Comparison of ENCODE assay signal across 18 cellular contexts in genomic region chr2:69556008-69556407, GRCh38.
DNase-seq lines count a peak whose midpoint lies in the region; ATAC-seq and TF ChIP-seq lines count a peak whose summit lies in the region.
"Had no signal": no experiment of that assay in that cellular context is flagged by ENCODE, and none has a peak within 500 bp of the region (broad histone marks: within the 10 kb centered on the region; RNA-seq: fewer than 3 reads in every experiment).

No MANE protein-coding gene starts in this region.

- H3K79me2 ChIP-seq in PC-3 (ENCODE audit: low read length) = peaks cover 32% of the 10 kb centered on the region; the same call in 1 of the 2 replicates

- no peak overlapping the region for H3K4me2 ChIP-seq in PC-3 (ENCODE audit: low read length)

- no peaks in the 10 kb centered on the region for H3K27me3 Mint-ChIP-seq in activated naive CD4-positive, alpha-beta T cell treated with anti-CD3 and anti-CD28 coated beads for 36 hours (ENCODE audit: low read depth)
- H3K27me3 Mint-ChIP-seq in T-helper 17 cell = no peaks in the 10 kb centered on the region
- H3K27me3 Mint-ChIP-seq in dendritic cell treated with granulocyte-macrophage colony-stimulating factor and Interleukin-4, amounts not matched to agents 40 ng/mL and 50 ng/mL, for 4 days = no peaks in the 10 kb centered on the region
- H3K27me3 Mint-ChIP-seq in stimulated activated naive CD8-positive, alpha-beta T cell treated with anti-CD3 and anti-CD28 coated beads, Interleukin-15, Interleukin-2, amounts not matched to agents 100 ng/mL and 50 ng/mL, for 24 hours = no peaks in the 10 kb centered on the region

- no peak for DNase-seq in activated naive CD4-positive, alpha-beta T cell treated with anti-CD3 and anti-CD28 coated beads for 36 hours
- no peak for DNase-seq in activated naive CD4-positive, alpha-beta T cell (lab: John Stamatoyannopoulos, UW)
- no peak for DNase-seq in T-helper 17 cell
- no peak for DNase-seq in NCI-H1436 treated with DMSO at 0.1 percent for 48 hours (lab: John Stamatoyannopoulos, UW)
- DNase-seq in PC-3 = no peak
- DNase-seq in activated gamma-delta T cell (lab: John Stamatoyannopoulos, UW) = no peak
- DNase-seq: ACHN, BE2C, Caco-2, H7, Kasumi-1, NCI-H1417, NCI-H2029, NCI-H2171 treated with DMSO at 0.1 percent for 48 hours, Peyer's patch, SHP77 had no signal

- no peak overlapping the region for H2AFZ ChIP-seq in PC-3 (ENCODE audit: low read length)

- POLR2A ChIA-PET in PC-3 (lab: Charles Lee; ENCODE audit: unreplicated experiment) = no interaction called here

- H3K4me3 Mint-ChIP-seq in activated naive CD4-positive, alpha-beta T cell treated with anti-CD3 and anti-CD28 coated beads for 36 hours = no peak overlapping the region
- H3K4me3 Mint-ChIP-seq in T-helper 17 cell = no peak overlapping the region
- no peak overlapping the region for H3K4me3 Mint-ChIP-seq in dendritic cell treated with granulocyte-macrophage colony-stimulating factor and Interleukin-4, amounts not matched to agents 40 ng/mL and 50 ng/mL, for 4 days
- no peak overlapping the region for H3K4me3 Mint-ChIP-seq in stimulated activated naive CD8-positive, alpha-beta T cell treated with anti-CD3 and anti-CD28 coated beads, Interleukin-15, Interleukin-2, amounts not matched to agents 100 ng/mL and 50 ng/mL, for 24 hours

- H3K9me3 ChIP-seq in T-helper 17 cell (ENCODE audit: control insufficient read depth, low read length, poor library complexity, severe bottlenecking) (no peaks in the 10 kb centered on the region), PC-3 (ENCODE audit: low read length) (no peaks in the 10 kb centered on the region)
- H3K9me3 ChIP-seq: BE2C, Caco-2, Peyer's patch had no signal

- CTCF ChIA-PET in activated naive CD4-positive, alpha-beta T cell treated with anti-CD3 and anti-CD28 coated beads for 36 hours (lab: Charles Lee) = interaction anchor here (1.0 to 2.0 kb wide), 2 partner anchors 10 to 157 kb away, joined by 3 to 17 read pairs; no protein-coding TSS in a partner anchor
- CTCF ChIA-PET in PC-3 (lab: Charles Lee) = no interaction called here

- H3K27me3 ChIP-seq in PC-3 (ENCODE audit: low read length) = no peaks in the 10 kb centered on the region
- H3K27me3 ChIP-seq: BE2C, Peyer's patch had no signal

- H3K9me3 Mint-ChIP-seq in activated naive CD4-positive, alpha-beta T cell treated with anti-CD3 and anti-CD28 coated beads for 36 hours = no peaks in the 10 kb centered on the region
- no peaks in the 10 kb centered on the region for H3K9me3 Mint-ChIP-seq in dendritic cell treated with granulocyte-macrophage colony-stimulating factor and Interleukin-4, amounts not matched to agents 40 ng/mL and 50 ng/mL, for 4 days
- H3K9me3 Mint-ChIP-seq in stimulated activated naive CD8-positive, alpha-beta T cell treated with anti-CD3 and anti-CD28 coated beads, Interleukin-15, Interleukin-2, amounts not matched to agents 100 ng/mL and 50 ng/mL, for 24 hours = no peaks in the 10 kb centered on the region

- peak overlapping the region; percentile 57 for H3K27ac Mint-ChIP-seq in activated naive CD4-positive, alpha-beta T cell treated with anti-CD3 and anti-CD28 coated beads for 36 hours
- H3K27ac Mint-ChIP-seq in T-helper 17 cell = peak overlapping the region; percentile 62
- H3K27ac Mint-ChIP-seq in dendritic cell treated with granulocyte-macrophage colony-stimulating factor and Interleukin-4, amounts not matched to agents 40 ng/mL and 50 ng/mL, for 4 days = peak overlapping the region; percentile 9
- peak overlapping the region; percentile 46 for H3K27ac Mint-ChIP-seq in stimulated activated naive CD8-positive, alpha-beta T cell treated with anti-CD3 and anti-CD28 coated beads, Interleukin-15, Interleukin-2, amounts not matched to agents 100 ng/mL and 50 ng/mL, for 24 hours

- TF ChIP-seq CTCF in PC-3 (conservative IDR thresholded peaks at IDR 0.05; ENCODE audit: low read depth, low read length) = no peak

- H3K4me3 ChIP-seq in PC-3 (ENCODE audit: low read length) = no peak overlapping the region
- H3K4me3 ChIP-seq: Peyer's patch had no signal

- H4K20me1 ChIP-seq in PC-3 (ENCODE audit: low read length) = no peaks in the 10 kb centered on the region

- H3K36me3 ChIP-seq in PC-3 (ENCODE audit: low read depth, low read length) = no peaks in the 10 kb centered on the region; the same call in 1 of the 2 replicates
- H3K36me3 ChIP-seq: BE2C had no signal

- no peaks in the 10 kb centered on the region for H3F3A ChIP-seq in PC-3 (ENCODE audit: low read length, unreplicated experiment)

- no peak overlapping the region for H3K9ac ChIP-seq in PC-3 (ENCODE audit: low read length)

- intact Hi-C loops in activated naive CD4-positive, alpha-beta T cell treated with anti-CD3 and anti-CD28 coated beads for 36 hours (cut with micrococcal nuclease) = loop anchor here (5.0 kb wide), 2 partner anchors 141 to 271 kb away; partner anchors contain the start of gene GMCL1
- intact Hi-C loops in dendritic cell treated with granulocyte-macrophage colony-stimulating factor and Interleukin-4, amounts not matched to agents 40 ng/mL and 50 ng/mL, for 4 days (cut with micrococcal nuclease) = loop anchor here (10.0 kb wide), 1 partner anchor 249 kb away; no protein-coding TSS in a partner anchor
- intact Hi-C loops in PC-3 (cut with micrococcal nuclease) = no loop called here

- H3K27ac ChIP-seq in PC-3 (ENCODE audit: low read length) = no peak overlapping the region
- H3K27ac ChIP-seq: Peyer's patch had no signal

- peaks cover 63% of the 10 kb centered on the region for H3K4me1 Mint-ChIP-seq in activated naive CD4-positive, alpha-beta T cell treated with anti-CD3 and anti-CD28 coated beads for 36 hours (ENCODE audit: low read depth)
- peaks cover 51% of the 10 kb centered on the region for H3K4me1 Mint-ChIP-seq in T-helper 17 cell
- peaks cover 38% of the 10 kb centered on the region for H3K4me1 Mint-ChIP-seq in dendritic cell treated with granulocyte-macrophage colony-stimulating factor and Interleukin-4, amounts not matched to agents 40 ng/mL and 50 ng/mL, for 4 days (ENCODE audit: low read depth)
- peaks cover 66% of the 10 kb centered on the region for H3K4me1 Mint-ChIP-seq in stimulated activated naive CD8-positive, alpha-beta T cell treated with anti-CD3 and anti-CD28 coated beads, Interleukin-15, Interleukin-2, amounts not matched to agents 100 ng/mL and 50 ng/mL, for 24 hours (ENCODE audit: low read depth)

- ATAC-seq in T-helper 17 cell (peak; percentile 61), PC-3 (no peak)

- H3K36me3 Mint-ChIP-seq in activated naive CD4-positive, alpha-beta T cell treated with anti-CD3 and anti-CD28 coated beads for 36 hours (ENCODE audit: low read depth) = peaks cover 12% of the 10 kb centered on the region
- H3K36me3 Mint-ChIP-seq in T-helper 17 cell (ENCODE audit: low read depth) = no peaks in the 10 kb centered on the region
- H3K36me3 Mint-ChIP-seq in dendritic cell treated with granulocyte-macrophage colony-stimulating factor and Interleukin-4, amounts not matched to agents 40 ng/mL and 50 ng/mL, for 4 days (ENCODE audit: low read depth) = peaks cover 37% of the 10 kb centered on the region
- H3K36me3 Mint-ChIP-seq in stimulated activated naive CD8-positive, alpha-beta T cell treated with anti-CD3 and anti-CD28 coated beads, Interleukin-15, Interleukin-2, amounts not matched to agents 100 ng/mL and 50 ng/mL, for 24 hours (ENCODE audit: low read depth) = peaks cover 42% of the 10 kb centered on the region

- no peaks in the 10 kb centered on the region for H3K9me2 ChIP-seq in PC-3 (replicated peaks; ENCODE audit: low read length)

- BruUV-seq in PC-3 (replicated peaks; lab: Mats Ljungman, UMichigan) = no TSS peak

- H3K4me1 ChIP-seq in PC-3 (ENCODE audit: insufficient read depth, low read length) = peaks cover 4% of the 10 kb centered on the region; the same call in 1 of the 2 replicates
- H3K4me1 ChIP-seq: BE2C had no signal

Comparison
In these comparisons a context has a peak if more than half of its experiments do, and no peak if none do; other contexts are left out.
1. H3K27ac Mint-ChIP-seq: peak in every context shown above with its lines; median percentile 62 in T-helper 17 cell; 57 in activated naive CD4-positive, alpha-beta T cell treated with anti-CD3 and anti-CD28 coated beads for 36 hours; 46 in stimulated activated naive CD8-positive, alpha-beta T cell treated with anti-CD3 and anti-CD28 coated beads, Interleukin-15, Interleukin-2, amounts not matched to agents 100 ng/mL and 50 ng/mL, for 24 hours; 9 in dendritic cell treated with granulocyte-macrophage colony-stimulating factor and Interleukin-4, amounts not matched to agents 40 ng/mL and 50 ng/mL, for 4 days.